Comparison of ENCODE assay signal across 14 cellular contexts in the genomic region with DNA sequence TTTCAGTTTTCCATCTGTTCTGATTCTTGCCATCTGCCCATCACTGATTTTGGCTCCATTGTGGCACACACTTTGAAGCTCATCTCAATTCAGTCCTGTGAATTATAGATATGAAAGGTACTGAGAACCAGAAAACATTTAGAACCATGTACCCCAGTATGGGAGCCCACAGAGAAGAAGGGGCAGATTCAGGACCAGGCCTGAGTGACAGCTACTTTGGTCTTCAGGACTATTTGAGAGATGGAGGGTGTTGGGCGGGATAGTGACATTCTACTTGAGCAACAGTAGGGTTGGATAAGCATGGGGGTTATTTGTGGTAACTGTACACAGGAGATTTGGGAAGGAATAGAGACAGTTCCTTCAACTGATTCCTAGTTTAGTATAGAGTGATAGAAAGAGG.
DNase-seq lines count a peak whose midpoint lies in the region; TF ChIP-seq lines count a peak whose summit lies in the region.
"Had no signal": no experiment of that assay in that cellular context is flagged by ENCODE, and none has a peak within 500 bp of the region (broad histone marks: within the 10 kb centered on the region; RNA-seq: fewer than 3 reads in every experiment).

No MANE protein-coding gene starts in this region.

- no peak for TF ChIP-seq EP300 in Ishikawa (IDR thresholded peaks at IDR 0.05; ENCODE audit: borderline replicate concordance)

- CTCF ChIA-PET in PC-9 (lab: Charles Lee) = no interaction called here

- in situ Hi-C loops in GM13976 (cut with MboI; ENCODE audit: low sequenced_read_pairs, unreplicated experiment) = no loop called here

- no peak for TF ChIP-seq RAD21 in Ishikawa (IDR thresholded peaks at IDR 0.05; ENCODE audit: low read depth)

- no peaks in the 10 kb centered on the region for H3K79me2 ChIP-seq in PC-9 (ENCODE audit: low read depth)

- POLR2A ChIA-PET in PC-9 (lab: Charles Lee; ENCODE audit: unreplicated experiment) = no interaction called here

- H3K4me2 ChIP-seq in PC-9 = no peak overlapping the region
- H3K4me2 ChIP-seq: BLaER1 treated with 17β-estradiol and CSF1 and Interleukin-3, amounts not matched to agents 10 nM and 100 nM had no signal

- no peak overlapping the region for H3K27ac ChIP-seq in PC-9
- H3K27ac ChIP-seq: 22Rv1; BLaER1 treated with 17β-estradiol and CSF1 and Interleukin-3, amounts not matched to agents 10 nM and 100 nM had no signal

- DNase-seq in Ammon's horn (ENCODE audit: low spot score) = peak; percentile 30
- peak; percentile 41 to 65 for DNase-seq in NCI-H446 (lab: John Stamatoyannopoulos, UW)
- DNase-seq in NCI-H82 treated with DMSO at 0.1 percent for 48 hours (lab: John Stamatoyannopoulos, UW; ENCODE audit: unreplicated experiment) = peak; percentile 66
- no peak for DNase-seq in GM13976 (ENCODE audit: low spot score)
- no peak for DNase-seq in foreskin melanocyte
- DNase-seq in SW480 (ENCODE audit: low spot score) = no peak
- DNase-seq in PC-9 = no peak
- DNase-seq: Calu3; CD4-positive, CD25-positive, alpha-beta regulatory T cell; DND-41; GDM1 had no signal

- no peaks in the 10 kb centered on the region for H3F3A ChIP-seq in PC-9 (ENCODE audit: insufficient read depth, low read depth)

- H3K9me3 ChIP-seq in PC-9 (ENCODE audit: insufficient read depth, low read depth) = no peaks in the 10 kb centered on the region
- H3K9me3 ChIP-seq: BLaER1 treated with 17β-estradiol and CSF1 and Interleukin-3, amounts not matched to agents 10 nM and 100 nM had no signal

- TF ChIP-seq CTCF in GM13976 (IDR thresholded peaks at IDR 0.05; ENCODE audit: borderline replicate concordance, control extremely low read depth, extremely low read depth, insufficient read depth, missing control alignments) = no peak
- no peak for TF ChIP-seq CTCF in PC-9 (conservative IDR thresholded peaks at IDR 0.05)

- intact Hi-C loops in PC-9 (cut with micrococcal nuclease; ENCODE audit: unreplicated experiment) = no loop called here

- peaks cover 4% of the 10 kb centered on the region; the same call in 1 of the 2 replicates for H3K9me2 ChIP-seq in PC-9 (ENCODE audit: insufficient read depth)

- no peaks in the 10 kb centered on the region for H3K4me1 ChIP-seq in PC-9 (replicated peaks; ENCODE audit: insufficient read depth)
- H3K4me1 ChIP-seq: BLaER1 treated with 17β-estradiol and CSF1 and Interleukin-3, amounts not matched to agents 10 nM and 100 nM had no signal

- no peaks in the 10 kb centered on the region for H4K20me1 ChIP-seq in PC-9 (ENCODE audit: insufficient read depth)
- H4K20me1 ChIP-seq: BLaER1 treated with 17β-estradiol and CSF1 and Interleukin-3, amounts not matched to agents 10 nM and 100 nM had no signal

- H3K27me3 ChIP-seq in PC-9 (ENCODE audit: insufficient read depth, low read depth) = no peaks in the 10 kb centered on the region
- H3K27me3 ChIP-seq: BLaER1 treated with 17β-estradiol and CSF1 and Interleukin-3, amounts not matched to agents 10 nM and 100 nM had no signal

- no peak overlapping the region for H2AFZ ChIP-seq in PC-9

- no peak overlapping the region for H3K4me3 ChIP-seq in PC-9
- H3K4me3 ChIP-seq: BLaER1 treated with 17β-estradiol and CSF1 and Interleukin-3, amounts not matched to agents 10 nM and 100 nM had no signal

- BruUV-seq in PC-9 (replicated peaks; lab: Mats Ljungman, UMichigan) = no TSS peak

- H3K36me3 ChIP-seq in PC-9 (ENCODE audit: low read depth) = no peaks in the 10 kb centered on the region
- H3K36me3 ChIP-seq: BLaER1 treated with 17β-estradiol and CSF1 and Interleukin-3, amounts not matched to agents 10 nM and 100 nM had no signal

TF ChIP-seq in Ishikawa, 13 proteins besides CTCF, POLR2A, EP300 and RAD21:
- TF ChIP-seq TEAD4 (IDR thresholded peaks at IDR 0.05) (no peak), REST (IDR thresholded peaks at IDR 0.05; ENCODE audit: low read depth) (peak; percentile 52; the same call in 1 of the 2 replicates)
TF ChIP-seq in Ishikawa: peak in this region for 1.

Comparison
In these comparisons a context has a peak if more than half of its experiments do, and no peak if none do; other contexts are left out.
1. DNase-seq: peak in Ammon's horn (single experiment), NCI-H446 (2 of 2) and NCI-H82 treated with DMSO at 0.1 percent for 48 hours (single experiment); none in GM13976 (single experiment), foreskin melanocyte (single experiment), SW480 (single experiment) and PC-9 (0 of 2).